In the genomic region with DNA sequence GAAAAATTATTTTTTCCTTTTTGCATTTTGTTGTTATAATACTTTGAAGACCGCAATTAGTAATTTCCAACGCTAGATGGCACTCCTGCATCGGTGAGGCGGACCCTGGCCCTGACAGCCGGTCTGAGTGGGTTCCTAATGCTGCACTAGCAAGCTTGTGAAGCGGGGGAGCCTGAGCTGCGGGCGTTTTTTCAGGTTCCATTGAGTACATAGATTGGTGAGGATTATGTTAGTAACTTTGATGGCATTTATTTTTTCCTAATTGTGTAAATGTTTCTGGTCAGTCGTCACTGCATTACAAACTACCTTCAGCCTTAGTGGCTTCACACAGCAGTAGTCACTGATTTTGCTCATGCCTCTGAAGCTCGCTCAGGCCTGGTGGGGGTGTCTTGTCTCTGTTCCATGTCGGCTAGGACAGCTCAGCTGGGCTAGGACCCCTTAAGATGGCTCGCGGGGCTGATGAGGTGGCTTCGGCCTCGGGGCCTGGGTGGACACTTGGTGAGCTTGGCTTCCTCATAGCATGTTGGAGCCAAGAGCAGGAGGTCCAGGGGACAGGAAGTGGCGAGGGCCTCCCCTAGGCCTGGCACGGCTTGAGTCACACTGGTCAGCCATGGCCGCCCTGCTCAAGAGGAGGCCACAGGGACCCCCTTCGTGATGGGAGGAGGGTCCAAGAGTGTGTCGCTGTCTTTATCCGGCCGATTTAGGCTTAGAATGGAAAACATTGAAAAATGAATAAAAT, we compare ENCODE assay signal across 8 cellular contexts. TPM values are rescaled to one million over a fixed set of nuclear protein-coding genes. Genes with fewer than 3 reads are reported as not detected.
DNase-seq lines count a peak whose midpoint lies in the region; TF ChIP-seq lines count a peak whose summit lies in the region.

No MANE protein-coding gene starts in this region.

- TF ChIP-seq EP300 in ovary (IDR thresholded peaks at IDR 0.05): no peak

- H3K27ac Mint-ChIP-seq in activated naive CD4-positive, alpha-beta T cell treated with anti-CD3 and anti-CD28 coated beads, Interleukin-2, amount 50 U/mL, for 24 hours: peak overlapping the region; percentile 65

- no peaks in the 10 kb centered on the region for H3K9me3 Mint-ChIP-seq in activated naive CD4-positive, alpha-beta T cell treated with anti-CD3 and anti-CD28 coated beads, Interleukin-2, amount 50 U/mL, for 24 hours

- no peak overlapping the region for H3K4me3 Mint-ChIP-seq in activated naive CD4-positive, alpha-beta T cell treated with anti-CD3 and anti-CD28 coated beads, Interleukin-2, amount 50 U/mL, for 24 hours

- H3K27ac ChIP-seq in HL-60 (replicated peaks): no peak overlapping the region
- H3K27ac ChIP-seq in ovary: no peak overlapping the region

- H3K9me3 ChIP-seq in ovary: no peaks in the 10 kb centered on the region

- H3K4me3 ChIP-seq in HL-60 (replicated peaks; ENCODE audit: insufficient read depth, low read length) (no peak overlapping the region), ovary (no peak overlapping the region)

- peaks cover 31% of the 10 kb centered on the region for H3K4me1 Mint-ChIP-seq in activated naive CD4-positive, alpha-beta T cell treated with anti-CD3 and anti-CD28 coated beads, Interleukin-2, amount 50 U/mL, for 24 hours

- H3K36me3 ChIP-seq in ovary: no peaks in the 10 kb centered on the region

- intact Hi-C loops in ovary (cut with DNase I): no loop called here

- peak; percentile 73 for DNase-seq in EH (ENCODE audit: low read depth)
- peak; percentile 54 for DNase-seq in GM20000 (ENCODE audit: low spot score)
- peak in 1 of 2 experiments; percentile 53 for DNase-seq in HL-60 (ENCODE audit: low read depth in 1 of 2, low spot score in 1 of 2)
- peak; percentile 65 for DNase-seq in RKO (ENCODE audit: low spot score)
- DNase-seq in globus pallidus (ENCODE audit: low spot score): peak; percentile 80
- peak; percentile 18 to 50 (median 32) for DNase-seq in ovary
- no peak for DNase-seq in GOT3 (lab: John Stamatoyannopoulos, UW)

- TF ChIP-seq POLR2A in ovary (IDR thresholded peaks at IDR 0.05): no peak

- WGBS in ovary, 3 donors: 49 to 54% (median 50%) methylated on average over 22 of the region's 22 CpGs

- no peaks in the 10 kb centered on the region for H3K27me3 ChIP-seq in HL-60 (ENCODE audit: insufficient read depth, poor library complexity, severe bottlenecking)
- no peaks in the 10 kb centered on the region for H3K27me3 ChIP-seq in ovary

- peaks cover 15% of the 10 kb centered on the region for H3K36me3 Mint-ChIP-seq in activated naive CD4-positive, alpha-beta T cell treated with anti-CD3 and anti-CD28 coated beads, Interleukin-2, amount 50 U/mL, for 24 hours

- peak; percentile 70 for TF ChIP-seq CTCF in GM20000 (IDR thresholded peaks at IDR 0.05; ENCODE audit: extremely low read depth, missing control alignments)
- TF ChIP-seq CTCF in HL-60 (IDR thresholded peaks at IDR 0.05; ENCODE audit: insufficient read depth, low read length): peak; percentile 57
- peak; percentile 30 to 42 (median 30) for TF ChIP-seq CTCF in ovary (IDR thresholded peaks at IDR 0.05)

- H3K27me3 Mint-ChIP-seq in activated naive CD4-positive, alpha-beta T cell treated with anti-CD3 and anti-CD28 coated beads, Interleukin-2, amount 50 U/mL, for 24 hours: no peaks in the 10 kb centered on the region

- H3K4me1 ChIP-seq in ovary (ENCODE audit: insufficient read depth): peaks cover 2% of the 10 kb centered on the region

RNA-seq across cellular contexts. Expression of gene ERCC5, which starts 25.0 kb away (rescaled TPM):
- 10 to 100 TPM; 38.4 to 65.2 (median 46.1) TPM for total RNA-seq in ovary
- polyA plus RNA-seq in ovary: 10 to 100 TPM; 40.8 to 49.6 TPM
